25 cellular contexts compared by ENCODE assay signal in the genomic region with DNA sequence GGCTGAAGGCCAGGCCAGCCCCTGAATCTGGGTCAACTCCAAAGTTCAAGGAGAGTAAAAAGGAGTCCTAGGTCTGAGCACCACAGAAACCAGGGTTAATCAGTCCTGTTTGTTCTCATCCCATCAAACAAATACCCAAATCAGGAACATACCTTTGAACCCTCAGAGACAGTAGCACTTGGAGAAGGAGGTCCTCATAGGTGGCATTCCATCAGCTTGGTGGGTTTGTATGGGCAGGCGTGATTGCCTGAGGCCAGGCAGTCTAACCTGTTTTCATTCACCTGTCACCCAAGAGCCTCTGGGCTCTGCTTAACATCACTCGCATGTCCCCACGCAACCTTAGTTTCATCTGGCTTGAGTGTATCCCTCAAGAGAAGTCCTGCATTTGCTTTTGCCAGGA. TPM values are rescaled to one million over a fixed set of nuclear protein-coding genes. Genes with fewer than 3 reads are reported as not detected.
DNase-seq lines count a peak whose midpoint lies in the region; ATAC-seq, FAIRE-seq and TF ChIP-seq lines count a peak whose summit lies in the region.
"Had no signal": no experiment of that assay in that cellular context is flagged by ENCODE, and none has a peak within 500 bp of the region (broad histone marks: within the 10 kb centered on the region; RNA-seq: fewer than 3 reads in every experiment).

No MANE protein-coding gene starts in this region.

- peak in 1 of 2 experiments; percentile 45; a peak in 1 of 4 replicates for TF ChIP-seq EP300 in HepG2 (IDR thresholded peaks at IDR 0.05; ENCODE audit: low read depth in 2 of 2, low read length in 2 of 2)
- TF ChIP-seq EP300 in HepG2 (CRISPR knock-in tag; IDR thresholded peaks at IDR 0.05; ENCODE audit: borderline replicate concordance), result no peak

- FAIRE-seq in HepG2 (lab: Jason Lieb, UNC), result peak; percentile 86
- FAIRE-seq: A549, G401.6, GM12891, GM19239 had no signal

- WGBS in right cardiac atrium, result 82% methylated on average over 3 of the region's 3 CpGs
- 48 to 76% (median 64%) methylated on average over 3 of the region's 3 CpGs for WGBS in heart left ventricle, 4 donors
- WGBS in HepG2 (ENCODE audit: low lambda C conversion rate), result no CpG with 5 or more reads among the region's 3 CpGs
- 83% methylated on average over 3 of the region's 3 CpGs for WGBS in right lobe of liver (ENCODE audit: insufficient coverage, low coverage, low lambda C conversion rate, missing lambda C conversion rate)

- H3K36me3 ChIP-seq in heart left ventricle, result no peaks in the 10 kb centered on the region
- H3K36me3 ChIP-seq in left ventricle myocardium inferior, result no peaks in the 10 kb centered on the region
- H3K36me3 ChIP-seq in HepG2 (replicated peaks in 1 of 2; ENCODE audit: control insufficient read depth in 1 of 2, insufficient read depth in 2 of 2, low read length in 2 of 2), result no peaks in the 10 kb centered on the region
- H3K36me3 ChIP-seq in right lobe of liver, result no peaks in the 10 kb centered on the region
- H3K36me3 ChIP-seq: BLaER1 treated with 17β-estradiol and CSF1 and Interleukin-3, amounts not matched to agents 10 nM and 100 nM had no signal

- no peak overlapping the region for H3K27ac ChIP-seq in right cardiac atrium (ENCODE audit: low read length)
- H3K27ac ChIP-seq in heart left ventricle, result no peak overlapping the region
- no peak overlapping the region for H3K27ac ChIP-seq in left ventricle myocardium inferior (replicated peaks)
- no peak overlapping the region for H3K27ac ChIP-seq in HepG2 (ENCODE audit: extremely low read length, insufficient read depth, low read length)
- no peak overlapping the region for H3K27ac ChIP-seq in right lobe of liver
- H3K27ac ChIP-seq: 22Rv1; A549; BLaER1 treated with 17β-estradiol and CSF1 and Interleukin-3, amounts not matched to agents 10 nM and 100 nM; C4-2B had no signal

- BruUV-seq in HepG2 (replicated peaks; lab: Mats Ljungman, UMichigan), result no TSS peak

- no peak overlapping the region for H3K4me3 ChIP-seq in right cardiac atrium (ENCODE audit: low read length)
- H3K4me3 ChIP-seq in heart left ventricle, result no peak overlapping the region
- no peak overlapping the region for H3K4me3 ChIP-seq in left ventricle myocardium inferior
- no peak overlapping the region for H3K4me3 ChIP-seq in HepG2 (replicated peaks in 1 of 3; ENCODE audit: insufficient read depth in 1 of 3, low read depth in 2 of 3, low read length in 3 of 3)
- no peak overlapping the region for H3K4me3 ChIP-seq in right lobe of liver
- H3K4me3 ChIP-seq: A549; BLaER1 treated with 17β-estradiol and CSF1 and Interleukin-3, amounts not matched to agents 10 nM and 100 nM had no signal

- H3K9me3 ChIP-seq in right cardiac atrium (ENCODE audit: control insufficient read depth, low read length), result no peaks in the 10 kb centered on the region
- H3K9me3 ChIP-seq in heart left ventricle, result no peaks in the 10 kb centered on the region
- H3K9me3 ChIP-seq in left ventricle myocardium inferior (replicated peaks), result no peaks in the 10 kb centered on the region
- no peaks in the 10 kb centered on the region for H3K9me3 ChIP-seq in HepG2 (ENCODE audit: low read length)
- no peaks in the 10 kb centered on the region for H3K9me3 ChIP-seq in right lobe of liver
- H3K9me3 ChIP-seq: A549; BLaER1 treated with 17β-estradiol and CSF1 and Interleukin-3, amounts not matched to agents 10 nM and 100 nM had no signal

- H3K4me1 ChIP-seq in right cardiac atrium (ENCODE audit: control insufficient read depth, insufficient read depth, low read length) (no peaks in the 10 kb centered on the region), heart left ventricle (no peaks in the 10 kb centered on the region), left ventricle myocardium inferior (no peaks in the 10 kb centered on the region), HepG2 (ENCODE audit: insufficient read depth, low read length) (peaks cover 20% of the 10 kb centered on the region), right lobe of liver (no peaks in the 10 kb centered on the region)
- H3K4me1 ChIP-seq: A549; BLaER1 treated with 17β-estradiol and CSF1 and Interleukin-3, amounts not matched to agents 10 nM and 100 nM had no signal

- CTCF ChIA-PET in HepG2 (lab: Yijun Ruan, JAX; ENCODE audit: low intra/inter-chr PET ratio, low total read pairs), result no interaction called here

- no peaks in the 10 kb centered on the region for H4K20me1 ChIP-seq in HepG2 (ENCODE audit: insufficient read depth, low read length)
- H4K20me1 ChIP-seq: BLaER1 treated with 17β-estradiol and CSF1 and Interleukin-3, amounts not matched to agents 10 nM and 100 nM had no signal

- TF ChIP-seq CTCF in heart left ventricle (IDR thresholded peaks at IDR 0.05) (no peak), left ventricle myocardium inferior (IDR thresholded peaks at IDR 0.05; ENCODE audit: borderline replicate concordance) (no peak), HepG2 (CRISPR knock-in tag; IDR thresholded peaks at IDR 0.05) (no peak), right lobe of liver (IDR thresholded peaks at IDR 0.05) (no peak)

- DNase-seq in Right ventricle myocardium superior (no peak), right cardiac atrium (no peak), heart left ventricle (peak in 1 of 5 donors; percentile 29), left ventricle myocardium inferior (no peak), HepG2 (ENCODE audit: low spot score) (peak; percentile 51), right lobe of liver (no peak), islet precursor cell (peak; percentile 79), retina (no peak)
- DNase-seq: AML-193; CD4-positive, alpha-beta T cell; CD8-positive, alpha-beta T cell; DMS 273 treated with DMSO at 0.1 percent for 48 hours; DMS153; DMS53; DMS79; DND-41; EL; GF-D8 had no signal

- peak; percentile 71 for ATAC-seq in Right ventricle myocardium superior (ENCODE audit: poor library complexity)
- no peak for ATAC-seq in right cardiac atrium
- ATAC-seq in heart left ventricle, result peak in 3 of 4 donors; percentile 55 to 57 (median 56)
- ATAC-seq in HepG2, result peak; percentile 91
- ATAC-seq in right lobe of liver, result no peak
- ATAC-seq: A549; CD8-positive, alpha-beta T cell had no signal

- H3K79me2 ChIP-seq in HepG2 (ENCODE audit: insufficient read depth, low read length), result no peaks in the 10 kb centered on the region

- in situ Hi-C loops in HepG2 (cut with HindIII; ENCODE audit: extremely low pct_ligation_motif_present, low pct_unique_long_range_greater_than_20kb), result no loop called here

- H3K27me3 ChIP-seq in right cardiac atrium (ENCODE audit: control insufficient read depth, insufficient read depth) (no peaks in the 10 kb centered on the region), heart left ventricle (no peaks in the 10 kb centered on the region), left ventricle myocardium inferior (ENCODE audit: low read depth) (no peaks in the 10 kb centered on the region), HepG2 (ENCODE audit: control insufficient read depth in 1 of 2, insufficient read depth in 2 of 2, low read length in 2 of 2) (no peaks in the 10 kb centered on the region), right lobe of liver (no peaks in the 10 kb centered on the region)
- H3K27me3 ChIP-seq: BLaER1 treated with 17β-estradiol and CSF1 and Interleukin-3, amounts not matched to agents 10 nM and 100 nM had no signal

- peak overlapping the region; percentile 27; the same call in 1 of the 2 replicates for H3K4me2 ChIP-seq in HepG2 (ENCODE audit: low read depth, low read length)
- H3K4me2 ChIP-seq: A549; BLaER1 treated with 17β-estradiol and CSF1 and Interleukin-3, amounts not matched to agents 10 nM and 100 nM had no signal

- H2AFZ ChIP-seq in HepG2 (ENCODE audit: low read length), result no peak overlapping the region

- H3K9ac ChIP-seq in HepG2 (ENCODE audit: insufficient read depth, low read depth, low read length), result no peak overlapping the region
- H3K9ac ChIP-seq: BLaER1 treated with 17β-estradiol and CSF1 and Interleukin-3, amounts not matched to agents 10 nM and 100 nM had no signal

- POLR2A ChIA-PET in HepG2 (lab: Yijun Ruan, JAX), result interaction anchor here (1.0 kb wide), 2 partner anchors 16 to 51 kb away, joined by 3 to 4 read pairs; no protein-coding TSS in a partner anchor

- intact Hi-C loops in Right ventricle myocardium superior (cut with DNase I), result no loop called here
- intact Hi-C loops in right cardiac atrium (cut with DNase I), result no loop called here
- intact Hi-C loops in heart left ventricle (cut with DNase I), result no loop called here
- intact Hi-C loops in left ventricle myocardium inferior (cut with micrococcal nuclease), result no loop called here
- intact Hi-C loops in HepG2 (cut with micrococcal nuclease; ENCODE audit: unreplicated experiment), result no loop called here
- intact Hi-C loops in right lobe of liver (cut with DNase I), result no loop called here

- no peak for TF ChIP-seq POLR2A in heart left ventricle (IDR thresholded peaks at IDR 0.05)
- no peak for TF ChIP-seq POLR2A in HepG2 (IDR thresholded peaks at IDR 0.05; ENCODE audit: insufficient read depth in 1 of 2, low read depth in 2 of 2, low read length in 2 of 2)
- no peak for TF ChIP-seq POLR2A in right lobe of liver (IDR thresholded peaks at IDR 0.05)

- no peak for TF ChIP-seq RAD21 in HepG2 (CRISPR knock-in tag; IDR thresholded peaks at IDR 0.05)

RNA-seq across cellular contexts. Expression of a gene that starts 17.5 kb away (rescaled TPM):
- total RNA-seq in Right ventricle myocardium superior (8.6 TPM), right cardiac atrium (10 to 100 TPM; 12.2 to 12.7 (median 12.3) TPM), heart left ventricle (10 to 100 TPM in 7 of 9 donors, 1 to 10 TPM in 2; 7.5 to 14.8 (median 11.7) TPM), left ventricle myocardium inferior (9.4 TPM), HepG2 (2016; rRNA removed; fragmentation: Illumina TruSeq; extraction: Trizol) (5.7 and 7.7 TPM in 2 replicates), right lobe of liver (10 to 100 TPM in 5 of 6 experiments, 1 to 10 TPM in 1; 10.0 to 13.6 (median 11.0) TPM)
- polyA plus RNA-seq in right cardiac atrium (5.0 TPM), heart left ventricle (10 to 100 TPM in 1 of 2 donors, 1 to 10 TPM in 1; 2.6 to 10.1 TPM), HepG2 (2011; rRNA removed) (12.4 and 14.4 TPM in 2 replicates)
- total RNA-seq in HepG2 (2016; cell fraction: cytosol; rRNA removed; fragmentation: Illumina TruSeq; extraction: Trizol; ENCODE audit: low read depth), result 0.88 and 1.1 TPM in 2 replicates
- total RNA-seq in HepG2 (2016; cell fraction: insoluble cytoplasmic fraction; rRNA removed; fragmentation: Illumina TruSeq; extraction: Trizol), result 5.2 and 7.9 TPM in 2 replicates
- 4.5 and 6.1 TPM in 2 replicates for total RNA-seq in HepG2 (2016; cell fraction: membrane; rRNA removed; fragmentation: Illumina TruSeq; extraction: Trizol)
- total RNA-seq in HepG2 (2016; cell fraction: nucleus; rRNA removed; fragmentation: Illumina TruSeq; extraction: Trizol), result 13.8 and 14.9 TPM in 2 replicates
- 7.6 and 10.4 TPM in 2 replicates for polyA plus RNA-seq in HepG2 (2011; cell fraction: cytosol; rRNA removed)
- polyA plus RNA-seq in HepG2 (2011; cell fraction: nucleus; rRNA removed), result 3.3 and 4.7 TPM in 2 replicates
- 10.5 and 14.8 TPM in 2 replicates for polyA plus RNA-seq in HepG2 (2012)
- 0.78 and 0.94 TPM in 2 replicates for polyA plus RNA-seq in HepG2 (2016; cell fraction: cytosol; fragmentation: Illumina TruSeq; extraction: Trizol; ENCODE audit: low read depth)
- 8.2 and 9.5 TPM in 2 replicates for polyA plus RNA-seq in HepG2 (2016; cell fraction: insoluble cytoplasmic fraction; fragmentation: Illumina TruSeq; extraction: Trizol; ENCODE audit: low read depth)
- 2.7 and 2.8 TPM in 2 replicates for polyA plus RNA-seq in HepG2 (2016; cell fraction: membrane; fragmentation: Illumina TruSeq; extraction: Trizol; ENCODE audit: low read depth)
- 14.7 and 15.7 TPM in 2 replicates for polyA plus RNA-seq in HepG2 (2016; cell fraction: nucleus; fragmentation: Illumina TruSeq; extraction: Trizol; ENCODE audit: insufficient read depth, low read depth)
- polyA minus RNA-seq in HepG2 (2011; rRNA and poly(A)+ RNA removed; ENCODE audit: low replicate concordance), result 26.4 and 51.1 TPM in 2 replicates
- 13.5 and 15.2 TPM in 2 replicates for polyA minus RNA-seq in HepG2 (2011; cell fraction: cytosol; rRNA and poly(A)+ RNA removed)
- 14.0 and 18.4 TPM in 2 replicates for polyA minus RNA-seq in HepG2 (2011; cell fraction: nucleus; rRNA and poly(A)+ RNA removed)

RNA-seq across cellular contexts. Expression of a gene that starts 33.9 kb away (rescaled TPM):
- 0.35 TPM for total RNA-seq in Right ventricle myocardium superior
- under 1 TPM; 0.43 to 0.91 (median 0.53) TPM for total RNA-seq in right cardiac atrium
- 0.57 TPM for polyA plus RNA-seq in right cardiac atrium
- total RNA-seq in heart left ventricle, result 1 to 10 TPM in 2 of 9 donors, under 1 TPM in 7; 0.38 to 1.2 (median 0.56) TPM
- under 1 TPM; 0.65 to 0.80 TPM for polyA plus RNA-seq in heart left ventricle
- 0.30 TPM for total RNA-seq in left ventricle myocardium inferior
- 0.31 and 0.44 TPM in 2 replicates for total RNA-seq in HepG2 (2016; rRNA removed; fragmentation: Illumina TruSeq; extraction: Trizol)
- not detected in 2 replicates for total RNA-seq in HepG2 (2016; cell fraction: cytosol; rRNA removed; fragmentation: Illumina TruSeq; extraction: Trizol; ENCODE audit: low read depth)
- total RNA-seq in HepG2 (2016; cell fraction: insoluble cytoplasmic fraction; rRNA removed; fragmentation: Illumina TruSeq; extraction: Trizol), result 0.12 and 0.24 TPM in 2 replicates
- 0.17 and 0.28 TPM in 2 replicates for total RNA-seq in HepG2 (2016; cell fraction: membrane; rRNA removed; fragmentation: Illumina TruSeq; extraction: Trizol)
- 1.3 and 1.8 TPM in 2 replicates for total RNA-seq in HepG2 (2016; cell fraction: nucleus; rRNA removed; fragmentation: Illumina TruSeq; extraction: Trizol)
- polyA plus RNA-seq in HepG2 (2011; rRNA removed), result 0.34 and 0.47 TPM in 2 replicates
- 0.15 and 0.28 TPM in 2 replicates for polyA plus RNA-seq in HepG2 (2011; cell fraction: cytosol; rRNA removed)
- polyA plus RNA-seq in HepG2 (2011; cell fraction: nucleus; rRNA removed), result 0.79 and 0.99 TPM in 2 replicates
- 0.51 and 1.0 TPM in 2 replicates for polyA plus RNA-seq in HepG2 (2012)
- polyA plus RNA-seq in HepG2 (2016; cell fraction: cytosol; fragmentation: Illumina TruSeq; extraction: Trizol; ENCODE audit: low read depth), result 0.05 TPM in 1 of 2 replicates, not detected in the other
- 0.60 and 0.61 TPM in 2 replicates for polyA plus RNA-seq in HepG2 (2016; cell fraction: insoluble cytoplasmic fraction; fragmentation: Illumina TruSeq; extraction: Trizol; ENCODE audit: low read depth)
- polyA plus RNA-seq in HepG2 (2016; cell fraction: membrane; fragmentation: Illumina TruSeq; extraction: Trizol; ENCODE audit: low read depth), result 0.06 and 0.15 TPM in 2 replicates
- polyA plus RNA-seq in HepG2 (2016; cell fraction: nucleus; fragmentation: Illumina TruSeq; extraction: Trizol; ENCODE audit: insufficient read depth, low read depth), result 2.9 TPM in 2 replicates
- 1.0 and 4.0 TPM in 2 replicates for polyA minus RNA-seq in HepG2 (2011; rRNA and poly(A)+ RNA removed; ENCODE audit: low replicate concordance)
- 0.30 TPM in 1 of 2 replicates, not detected in the other for polyA minus RNA-seq in HepG2 (2011; cell fraction: cytosol; rRNA and poly(A)+ RNA removed)
- 2.7 and 2.8 TPM in 2 replicates for polyA minus RNA-seq in HepG2 (2011; cell fraction: nucleus; rRNA and poly(A)+ RNA removed)
- 1 to 10 TPM in 4 of 6 experiments, under 1 TPM in 2; 0.44 to 1.5 (median 1.0) TPM for total RNA-seq in right lobe of liver

Comparison
In these comparisons a context has a peak if more than half of its experiments do, and no peak if none do; other contexts are left out.
1. ATAC-seq: peak in Right ventricle myocardium superior (single experiment), heart left ventricle (3 of 4) and HepG2 (single experiment); none in right cardiac atrium (0 of 2) and right lobe of liver (0 of 4).
2. DNase-seq: peak in HepG2 (single experiment) and islet precursor cell (single experiment); none in Right ventricle myocardium superior (single experiment), right cardiac atrium (0 of 3), left ventricle myocardium inferior (single experiment), right lobe of liver (0 of 3) and retina (single experiment).